ENCODE assay signal across 19 cellular contexts in the genomic region with DNA sequence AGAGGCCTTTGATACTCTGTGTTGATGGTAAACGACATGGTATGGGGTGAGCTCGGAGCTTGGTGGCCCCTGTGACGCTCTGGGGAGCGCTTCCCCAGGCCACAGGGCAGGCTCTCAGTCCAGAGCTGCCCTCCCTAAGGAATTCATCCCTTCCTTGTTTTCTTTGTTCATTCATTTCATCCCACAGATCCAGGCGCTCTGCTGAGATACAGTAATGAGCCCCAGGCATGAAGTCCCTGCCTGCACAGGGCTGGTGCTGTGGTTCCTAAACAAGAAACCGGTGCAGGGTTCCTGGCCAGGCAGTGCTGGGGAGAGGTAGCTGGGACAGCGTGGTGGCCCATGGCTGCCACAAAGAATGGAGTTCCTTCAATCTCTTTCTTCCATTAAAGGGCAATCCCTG. TPM values are rescaled to one million over a fixed set of nuclear protein-coding genes. Genes with fewer than 3 reads are reported as not detected.
A peak's percentile ranks its signal among the peaks of the same experiment; 100 is the strongest.
DNase-seq lines count a peak whose midpoint lies in the region; ATAC-seq and TF ChIP-seq lines count a peak whose summit lies in the region.
"Had no signal": no experiment of that assay in that cellular context is flagged by ENCODE, and none has a peak within 500 bp of the region (broad histone marks: within the 10 kb centered on the region; RNA-seq: fewer than 3 reads in every experiment).

No MANE protein-coding gene starts in this region.

- H2AFZ ChIP-seq in osteoblast (ENCODE audit: low read length): no peak overlapping the region

- H3K4me1 ChIP-seq in Panc1 (ENCODE audit: control insufficient read depth, insufficient read depth, low read length) (peaks cover 59% of the 10 kb centered on the region), osteoblast (ENCODE audit: insufficient read depth, low read length) (peaks cover 40% of the 10 kb centered on the region), upper lobe of right lung (peaks cover 67% of the 10 kb centered on the region)
- H3K4me1 ChIP-seq: BE2C had no signal

- H3K27ac ChIP-seq in Panc1 (ENCODE audit: low read length) (peak overlapping the region; percentile 59), osteoblast (ENCODE audit: low read depth, low read length) (peak overlapping the region; percentile 56), upper lobe of right lung (peak overlapping the region; percentile 26)

- H3K36me3 ChIP-seq in Panc1 (ENCODE audit: control insufficient read depth, insufficient read depth, low read length) (no peaks in the 10 kb centered on the region), osteoblast (ENCODE audit: insufficient read depth, low read length) (peaks cover 75% of the 10 kb centered on the region), upper lobe of right lung (peaks cover 9% of the 10 kb centered on the region)
- H3K36me3 ChIP-seq: BE2C had no signal

- no peaks in the 10 kb centered on the region for H3K9me3 ChIP-seq in Panc1 (ENCODE audit: control insufficient read depth, insufficient read depth, low read depth, low read length)
- H3K9me3 ChIP-seq in osteoblast (ENCODE audit: low read depth, low read length): no peaks in the 10 kb centered on the region
- H3K9me3 ChIP-seq in upper lobe of right lung: no peaks in the 10 kb centered on the region
- H3K9me3 ChIP-seq: BE2C had no signal

- no peak overlapping the region for H3K4me3 ChIP-seq in Panc1 (ENCODE audit: low read depth in 2 of 2, low read length in 2 of 2)
- H3K4me3 ChIP-seq in osteoblast (ENCODE audit: insufficient read depth, low read length): no peak overlapping the region
- H3K4me3 ChIP-seq in upper lobe of right lung: no peak overlapping the region

- H3K4me2 ChIP-seq in osteoblast (ENCODE audit: insufficient read depth, low read length): no peak overlapping the region

- intact Hi-C loops in Panc1 (cut with micrococcal nuclease; ENCODE audit: unreplicated experiment) (no loop called here), upper lobe of right lung (cut with DNase I) (no loop called here)

- H3K27me3 ChIP-seq in Panc1 (ENCODE audit: control insufficient read depth, insufficient read depth, low read length) (no peaks in the 10 kb centered on the region), osteoblast (ENCODE audit: insufficient read depth, low read length) (no peaks in the 10 kb centered on the region), upper lobe of right lung (no peaks in the 10 kb centered on the region)

- in situ Hi-C loops in Panc1 (cut with HindIII; ENCODE audit: low pct_unique_long_range_greater_than_20kb, low sequenced_read_pairs): no loop called here

- CTCF ChIA-PET in Panc1 (lab: Charles Lee): no interaction called here

- POLR2A ChIA-PET in Panc1 (lab: Charles Lee): no interaction called here

- peaks cover 71% of the 10 kb centered on the region for H4K20me1 ChIP-seq in osteoblast (ENCODE audit: insufficient read depth, low read length)

- no peak for TF ChIP-seq CTCF in Panc1 (IDR thresholded peaks at IDR 0.05)
- no peak for TF ChIP-seq CTCF in osteoblast (IDR thresholded peaks at IDR 0.05; ENCODE audit: extremely low read depth, low read depth, low read length)
- no peak for TF ChIP-seq CTCF in upper lobe of right lung (IDR thresholded peaks at IDR 0.05)

- ATAC-seq in Panc1 (no peak), upper lobe of right lung (no peak), GM21619 (IDR thresholded peaks at IDR 0.05; ENCODE audit: unreplicated experiment) (no peak)
- ATAC-seq: activated CD4-positive, alpha-beta T cell treated with anti-CD3 and anti-CD28 coated beads for 36 hours had no signal

- DNase-seq in Panc1 (ENCODE audit: low read depth, low spot score) (no peak), epidermal melanocyte (ENCODE audit: insufficient read length, low spot score) (peak; percentile 62), osteoblast (ENCODE audit: insufficient read length, low spot score, missing footprints) (peak; percentile 86), upper lobe of right lung (no peak), NCI-H345 treated with DMSO at 0.1 percent for 48 hours (lab: John Stamatoyannopoulos, UW; ENCODE audit: unreplicated experiment) (no peak), DMS153 treated with DMSO at 0.1 percent for 48 hours (lab: John Stamatoyannopoulos, UW; ENCODE audit: unreplicated experiment) (no peak)
- DNase-seq: activated CD4-positive, alpha-beta T cell treated with anti-CD3 and anti-CD28 coated beads for 36 hours; activated CD8-positive, alpha-beta memory T cell treated with anti-CD3 and anti-CD28 coated beads, Interleukin-2, amount 50 U/mL, for 48 hours; activated naive CD4-positive, alpha-beta T cell treated with Interleukin-2 at 50 U/mL for 16 hours; BE2C; dermis blood vessel endothelial cell; H9; hypothalamus; naive B cell; NCI-H187; right cardiac atrium; SHP77 treated with DMSO at 0.1 percent for 48 hours; T1000 had no signal

- no TSS peak for BruUV-seq in Panc1 (replicated peaks; lab: Mats Ljungman, UMichigan)

- H3K79me2 ChIP-seq in osteoblast (ENCODE audit: insufficient read depth, low read length): peaks cover 100% of the 10 kb centered on the region

RNA-seq across cellular contexts. Expression of a gene that starts 14.4 kb away (rescaled TPM):
- total RNA-seq in Panc1 (2021; ENCODE audit: unreplicated experiment) (56.3 TPM), osteoblast (128 and 130 TPM in 2 replicates), upper lobe of right lung (137 TPM)
- polyA plus RNA-seq in Panc1 (2012; ENCODE audit: insufficient read length): 74.0 TPM

Comparison
In these comparisons a context has a peak if more than half of its experiments do, and no peak if none do; other contexts are left out.
1. DNase-seq: peak in epidermal melanocyte (single experiment) and osteoblast (single experiment); none in Panc1 (single experiment), upper lobe of right lung (single experiment), NCI-H345 treated with DMSO at 0.1 percent for 48 hours (single experiment) and DMS153 treated with DMSO at 0.1 percent for 48 hours (single experiment).
2. Peak in every context shown above with its lines, with median percentiles within 50 percentile points of each other: H3K27ac ChIP-seq.